Comparison of ENCODE assay signal across 13 cellular contexts in the genomic region with DNA sequence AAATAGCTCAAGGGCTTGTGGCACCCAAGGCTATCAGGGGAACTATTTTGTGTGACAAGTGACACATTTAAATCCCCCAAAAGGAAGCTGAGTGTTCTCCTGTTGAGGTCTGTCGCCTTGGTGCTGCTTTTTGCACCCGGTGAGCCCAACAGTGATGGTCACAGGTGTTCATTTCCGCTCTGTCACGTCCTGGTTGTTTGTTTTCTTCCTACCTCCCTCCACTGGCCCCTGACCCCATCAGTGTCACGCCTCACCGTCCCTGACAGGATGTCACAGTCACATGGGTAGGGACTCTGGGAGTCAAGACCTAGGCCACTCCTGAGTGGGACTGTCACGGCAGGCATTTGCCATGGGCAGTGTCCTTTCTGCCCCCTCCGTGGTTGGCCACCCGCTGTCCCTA. TPM values are rescaled to one million over a fixed set of nuclear protein-coding genes. Genes with fewer than 3 reads are reported as not detected.
DNase-seq lines count a peak whose midpoint lies in the region; ATAC-seq and TF ChIP-seq lines count a peak whose summit lies in the region.
"Had no signal": no experiment of that assay in that cellular context is flagged by ENCODE, and none has a peak within 500 bp of the region (broad histone marks: within the 10 kb centered on the region; RNA-seq: fewer than 3 reads in every experiment).

No MANE protein-coding gene starts in this region.

- peaks cover 0 to 45% (median 16%) of the 10 kb centered on the region in 4 donors for H3K4me1 ChIP-seq in tibial artery

- no peak overlapping the region for H3K27ac Mint-ChIP-seq in CD4-positive, alpha-beta T cell
- no peak overlapping the region for H3K27ac Mint-ChIP-seq in activated CD4-positive, alpha-beta memory T cell treated with anti-CD3 and anti-CD28 coated beads, Interleukin-2, amount 10 ng/mL, durations not matched to agents 7 days and 5 days
- H3K27ac Mint-ChIP-seq: activated naive CD8-positive, alpha-beta T cell had no signal

- H3K9me3 ChIP-seq in CD4-positive, alpha-beta T cell (ENCODE audit: control insufficient read depth, low read length), result no peaks in the 10 kb centered on the region
- no peaks in the 10 kb centered on the region for H3K9me3 ChIP-seq in tibial artery
- H3K9me3 ChIP-seq: BE2C, upper lobe of right lung had no signal

- CTCF ChIA-PET in CD4-positive, alpha-beta T cell (lab: Charles Lee), result no interaction called here
- CTCF ChIA-PET in activated CD4-positive, alpha-beta memory T cell treated with anti-CD3 and anti-CD28 coated beads, Interleukin-2, amount 10 ng/mL, durations not matched to agents 7 days and 5 days (lab: Charles Lee), result interaction anchor here (0.6 to 2.5 kb wide), 2 partner anchors 11 to 12 kb away, joined by 3 to 9 read pairs; partner anchors contain the start of gene SLCO3A1

- no peak overlapping the region for H3K4me3 Mint-ChIP-seq in CD4-positive, alpha-beta T cell
- H3K4me3 Mint-ChIP-seq in activated CD4-positive, alpha-beta memory T cell treated with anti-CD3 and anti-CD28 coated beads, Interleukin-2, amount 10 ng/mL, durations not matched to agents 7 days and 5 days, result no peak overlapping the region
- H3K4me3 Mint-ChIP-seq: activated naive CD8-positive, alpha-beta T cell had no signal

- peak; percentile 30 for ATAC-seq in CD4-positive, alpha-beta T cell (ENCODE audit: poor library complexity)
- ATAC-seq in GM21786 (IDR thresholded peaks at IDR 0.05; ENCODE audit: unreplicated experiment), result peak; percentile 66
- no peak for ATAC-seq in GM21619 (IDR thresholded peaks at IDR 0.05; ENCODE audit: unreplicated experiment)
- ATAC-seq: upper lobe of right lung had no signal

- DNase-seq in CD4-positive, alpha-beta T cell, result no peak
- DNase-seq in activated CD4-positive, alpha-beta memory T cell treated with anti-CD3 and anti-CD28 coated beads, Interleukin-2, amount 10 ng/mL, durations not matched to agents 7 days and 5 days, result peak; percentile 26
- DNase-seq in kidney tubule cell (ENCODE audit: low spot score), result peak; percentile 57
- DNase-seq in tibial artery, result no peak
- no peak for DNase-seq in AG08395 (ENCODE audit: low spot score)
- no peak for DNase-seq in NCI-H187 (lab: John Stamatoyannopoulos, UW)
- DNase-seq: BE2C, NCI-H1105, NCI-H526, upper lobe of right lung had no signal

- H3K36me3 Mint-ChIP-seq in CD4-positive, alpha-beta T cell (ENCODE audit: low read depth), result no peaks in the 10 kb centered on the region
- H3K36me3 Mint-ChIP-seq in activated CD4-positive, alpha-beta memory T cell treated with anti-CD3 and anti-CD28 coated beads, Interleukin-2, amount 10 ng/mL, durations not matched to agents 7 days and 5 days (ENCODE audit: low read depth), result peaks cover 13% of the 10 kb centered on the region
- H3K36me3 Mint-ChIP-seq: activated naive CD8-positive, alpha-beta T cell had no signal

- peaks cover 91% of the 10 kb centered on the region for H3K4me1 Mint-ChIP-seq in CD4-positive, alpha-beta T cell (ENCODE audit: low read depth)
- peaks cover 88% of the 10 kb centered on the region for H3K4me1 Mint-ChIP-seq in activated CD4-positive, alpha-beta memory T cell treated with anti-CD3 and anti-CD28 coated beads, Interleukin-2, amount 10 ng/mL, durations not matched to agents 7 days and 5 days

- H3K4me3 ChIP-seq in tibial artery, result no peak overlapping the region
- H3K4me3 ChIP-seq: upper lobe of right lung had no signal

- no peaks in the 10 kb centered on the region for H3K27me3 ChIP-seq in CD4-positive, alpha-beta T cell (ENCODE audit: control insufficient read depth, insufficient read depth, low read length)
- H3K27me3 ChIP-seq in tibial artery, result no peaks in the 10 kb centered on the region
- H3K27me3 ChIP-seq: BE2C, upper lobe of right lung had no signal

- intact Hi-C loops in CD4-positive, alpha-beta T cell (cut with DNase I, micrococcal nuclease), result loop anchor here in 1 of 2 experiments (10.0 kb wide), 1 partner anchor 160 kb away; no protein-coding TSS in a partner anchor
- intact Hi-C loops in tibial artery (cut with DNase I; ENCODE audit: low total_unique reads), result no loop called here

- no peaks in the 10 kb centered on the region for H3K9me3 Mint-ChIP-seq in CD4-positive, alpha-beta T cell
- no peaks in the 10 kb centered on the region for H3K9me3 Mint-ChIP-seq in activated CD4-positive, alpha-beta memory T cell treated with anti-CD3 and anti-CD28 coated beads, Interleukin-2, amount 10 ng/mL, durations not matched to agents 7 days and 5 days

- no peak overlapping the region for H3K27ac ChIP-seq in CD4-positive, alpha-beta T cell (ENCODE audit: low read depth, low read length)
- H3K27ac ChIP-seq in tibial artery, result no peak overlapping the region

- POLR2A ChIA-PET in CD4-positive, alpha-beta T cell (lab: Charles Lee), result interaction anchor here (1.6 kb wide), 1 partner anchor 11 kb away, joined by 4 read pairs; the partner anchor contains the start of gene SLCO3A1
- POLR2A ChIA-PET in activated CD4-positive, alpha-beta memory T cell treated with anti-CD3 and anti-CD28 coated beads, Interleukin-2, amount 10 ng/mL, durations not matched to agents 7 days and 5 days (lab: Charles Lee), result interaction anchor here (5.9 kb wide), 1 partner anchor 10 kb away, joined by 47 read pairs; the partner anchor contains the start of gene SLCO3A1

- H3K27me3 Mint-ChIP-seq in CD4-positive, alpha-beta T cell, result no peaks in the 10 kb centered on the region
- no peaks in the 10 kb centered on the region for H3K27me3 Mint-ChIP-seq in activated CD4-positive, alpha-beta memory T cell treated with anti-CD3 and anti-CD28 coated beads, Interleukin-2, amount 10 ng/mL, durations not matched to agents 7 days and 5 days
- H3K27me3 Mint-ChIP-seq: activated naive CD8-positive, alpha-beta T cell had no signal

- H3K36me3 ChIP-seq in tibial artery, result no peaks in the 10 kb centered on the region
- H3K36me3 ChIP-seq: BE2C, upper lobe of right lung had no signal

- no peak for TF ChIP-seq CTCF in CD4-positive, alpha-beta T cell (IDR thresholded peaks at IDR 0.05)
- no peak for TF ChIP-seq CTCF in tibial artery (IDR thresholded peaks at IDR 0.05)

RNA-seq across cellular contexts. Expression of gene SLCO3A1, which starts 11.2 kb away (rescaled TPM):
- 10 to 100 TPM; 29.5 to 30.4 TPM for total RNA-seq in CD4-positive, alpha-beta T cell
- total RNA-seq in activated CD4-positive, alpha-beta memory T cell treated with anti-CD3 and anti-CD28 coated beads, Interleukin-2, amount 10 ng/mL, durations not matched to agents 7 days and 5 days, result 10 to 100 TPM; 48.8 to 52.6 TPM

Comparison
In these comparisons a context has a peak if more than half of its experiments do, and no peak if none do; other contexts are left out.
1. DNase-seq: peak in activated CD4-positive, alpha-beta memory T cell treated with anti-CD3 and anti-CD28 coated beads, Interleukin-2, amount 10 ng/mL, durations not matched to agents 7 days and 5 days (single experiment) and kidney tubule cell (single experiment); none in CD4-positive, alpha-beta T cell (0 of 10), tibial artery (0 of 2), AG08395 (single experiment) and NCI-H187 (0 of 2).